Comparison of ENCODE assay signal across 28 cellular contexts in the genomic region with DNA sequence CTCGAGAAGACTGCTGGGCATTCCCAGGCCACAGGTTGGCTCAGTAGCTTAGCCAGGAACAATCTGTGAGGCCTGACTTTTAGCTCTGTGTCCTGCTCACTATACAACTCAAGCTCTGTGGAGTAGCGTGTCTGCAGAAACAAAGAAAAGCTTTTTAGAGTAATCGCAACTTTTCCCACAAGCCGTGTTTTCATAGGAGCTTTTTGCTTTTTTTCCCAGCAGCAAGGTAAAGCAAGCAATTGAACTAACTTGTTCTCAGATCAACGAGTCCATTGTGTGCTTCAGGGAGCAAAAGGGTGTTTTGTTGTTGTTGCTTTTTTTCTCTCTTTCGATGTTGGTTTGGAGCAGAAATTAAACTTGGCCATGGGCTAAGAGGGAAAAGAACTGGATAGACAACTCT.
"Had no signal": no experiment of that assay in that cellular context is flagged by ENCODE, and none has a peak within 500 bp of the region (broad histone marks: within the 10 kb centered on the region; RNA-seq: fewer than 3 reads in every experiment).

No MANE protein-coding gene starts in this region.

- H3K9me3 Mint-ChIP-seq: T-helper 2 cell treated with Interferon-gamma antibody and Interleukin-4, amounts not matched to agents 5 μg/mL and 100 μg/mL, for 36 hours had no signal

- H3K9me3 ChIP-seq: SJCRH30 had no signal

- ATAC-seq: activated CD4-positive, CD25-positive, alpha-beta regulatory T cell treated with anti-CD3 and anti-CD28 coated beads, Interleukin-2, amount 50 U/mL, for 24 hours; activated CD8-positive, alpha-beta T cell treated with anti-CD3 and anti-CD28 coated beads, Interleukin-2, amount 10 ng/mL, durations not matched to agents 7 days and 5 days; activated naive CD4-positive, alpha-beta T cell treated with anti-CD3 and anti-CD28 coated beads, Interleukin-2, amount 50 U/mL, for 72 hours; Panc1; SK-N-SH treated with all-trans-retinoic acid at 6 μM for 48 hours had no signal

- H3K27ac ChIP-seq: brain microvascular endothelial cell, RWPE1, SJCRH30 had no signal

- H3K27me3 ChIP-seq: brain microvascular endothelial cell, SJCRH30 had no signal

- H3K4me3 Mint-ChIP-seq: activated CD8-positive, alpha-beta T cell treated with anti-CD3 and anti-CD28 coated beads, Interleukin-2, amount 10 ng/mL, durations not matched to agents 7 days and 5 days; T-helper 2 cell treated with Interferon-gamma antibody and Interleukin-4, amounts not matched to agents 5 μg/mL and 100 μg/mL, for 36 hours had no signal

- H3K36me3 ChIP-seq: brain microvascular endothelial cell, SJCRH30 had no signal

- H3K4me1 ChIP-seq: SJCRH30 had no signal

- DNase-seq: activated CD4-positive, alpha-beta T cell treated with anti-CD3 and anti-CD28 coated beads for 4 hours; activated CD8-positive, alpha-beta memory T cell treated with anti-CD3 and anti-CD28 coated beads, Interleukin-2, amount 50 U/mL, for 48 hours; activated CD8-positive, alpha-beta T cell treated with anti-CD3 and anti-CD28 coated beads, Interleukin-2, amount 10 ng/mL, durations not matched to agents 7 days and 5 days; activated effector memory CD4-positive, alpha-beta T cell treated with Interleukin-2 at 50 U/mL for 16 hours; activated naive CD4-positive, alpha-beta T cell treated with Interleukin-2 at 50 U/mL for 16 hours; activated T-cell treated with anti-CD3 and anti-CD28 coated beads, Interleukin-2, amount 50 U/mL, for 1 hour; amygdala; brain microvascular endothelial cell; IMR-90; Kasumi-1; KBM-7; NCI-H1048; NCI-H146; NCI-H1930; NCI-H2171 treated with DMSO at 0.1 percent for 48 hours; NCI-H226; NCI-H510A; NCI-H526 treated with DMSO at 0.1 percent for 48 hours; NCI-H82; Right ventricle myocardium superior; SJCRH30; SW 1271 had no signal

- H3K4me3 ChIP-seq: SJCRH30 had no signal

- H3K27ac Mint-ChIP-seq: activated CD8-positive, alpha-beta T cell treated with anti-CD3 and anti-CD28 coated beads, Interleukin-2, amount 10 ng/mL, durations not matched to agents 7 days and 5 days; activated naive CD4-positive, alpha-beta T cell treated with anti-CD3 and anti-CD28 coated beads, Interleukin-2, amount 50 U/mL, for 72 hours; T-helper 2 cell treated with Interferon-gamma antibody and Interleukin-4, amounts not matched to agents 5 μg/mL and 100 μg/mL, for 36 hours had no signal
